1 cellular context compared by ENCODE assay signal in genomic region chr1:151716771-151717631, GRCh38.
A peak's percentile ranks its signal among the peaks of the same experiment; 100 is the strongest.
TF ChIP-seq lines count a peak whose summit lies in the region.

TSS of gene CELF3 (minus strand) at chr1:151716803. CDS start at chr1:151716020, 783 bp downstream.

TF ChIP-seq in K562, 482 proteins besides CTCF, POLR2A, EP300 and RAD21 (continued from another document and continues in another):
- no peak for TF ChIP-seq MLLT1 (IDR thresholded peaks at IDR 0.05)
- no peak for TF ChIP-seq GABPB2 (CRISPR knock-in tag; conservative IDR thresholded peaks at IDR 0.05)
- TF ChIP-seq KLF10 (CRISPR knock-in tag; IDR thresholded peaks at IDR 0.05) = no peak
- TF ChIP-seq THAP12 (CRISPR knock-in tag; IDR thresholded peaks at IDR 0.05) = no peak
- 0 out of 2 replicates have a peak, but pooled peaks have one; percentile 43 for TF ChIP-seq LCOR (CRISPR knock-in tag; IDR thresholded peaks at IDR 0.05)
- TF ChIP-seq RBFOX2 (IDR thresholded peaks at IDR 0.05; ENCODE audit: low read depth, low read length) = no peak
- TF ChIP-seq CTBP1 (IDR thresholded peaks at IDR 0.05; ENCODE audit: borderline replicate concordance) = peak; percentile 74; the same call in 1 of the 2 replicates
- TF ChIP-seq HMG20A (CRISPR knock-in tag; conservative IDR thresholded peaks at IDR 0.05) = no peak
- no peak for TF ChIP-seq ZNF232 (CRISPR knock-in tag; IDR thresholded peaks at IDR 0.05)
- TF ChIP-seq CREBBP (IDR thresholded peaks at IDR 0.05; ENCODE audit: low read depth, low read length) = no peak
- TF ChIP-seq NFE2L1 (tag; IDR thresholded peaks at IDR 0.05; ENCODE audit: borderline replicate concordance, low read depth) = no peak
- no peak for TF ChIP-seq PML (IDR thresholded peaks at IDR 0.05; ENCODE audit: low read length)
- peak; percentile 86 for TF ChIP-seq TFAP4 (CRISPR knock-in tag; IDR thresholded peaks at IDR 0.05; ENCODE audit: borderline replicate concordance)
- no peak for TF ChIP-seq ZNF780A (CRISPR knock-in tag; IDR thresholded peaks at IDR 0.05)
- no peak; the same call in 1 of the 2 replicates for TF ChIP-seq GATA2 (CRISPR knock-in tag; IDR thresholded peaks at IDR 0.05)
- no peak; the same call in 1 of the 2 replicates for TF ChIP-seq ZNF263 (CRISPR knock-in tag; IDR thresholded peaks at IDR 0.05; ENCODE audit: borderline replicate concordance)
- 0 out of 2 replicates have a peak, but pooled peaks have one; percentile 5 for TF ChIP-seq THRB (CRISPR knock-in tag; conservative IDR thresholded peaks at IDR 0.05)
- no peak for TF ChIP-seq ZNF395 (CRISPR knock-in tag; IDR thresholded peaks at IDR 0.05)
- TF ChIP-seq NR3C1 (CRISPR knock-in tag; IDR thresholded peaks at IDR 0.05) = no peak
- no peak for TF ChIP-seq ZNF253 (CRISPR knock-in tag; conservative IDR thresholded peaks at IDR 0.05)
- TF ChIP-seq GATAD2B (IDR thresholded peaks at IDR 0.05; ENCODE audit: borderline replicate concordance) = no peak
- TF ChIP-seq ASH1L (IDR thresholded peaks at IDR 0.05; ENCODE audit: borderline replicate concordance, low read depth, partially characterized antibody) = no peak
- TF ChIP-seq RBBP5 (IDR thresholded peaks at IDR 0.05; ENCODE audit: borderline replicate concordance, insufficient read depth, low read length, poor library complexity, severe bottlenecking) = no peak
- TF ChIP-seq RERE (CRISPR knock-in tag; IDR thresholded peaks at IDR 0.05; ENCODE audit: borderline replicate concordance) = no peak
- no peak for TF ChIP-seq ZHX1 (conservative IDR thresholded peaks at IDR 0.05; ENCODE audit: low read length)
- peak; percentile 63 for TF ChIP-seq TEAD4 (IDR thresholded peaks at IDR 0.05; ENCODE audit: low read length)
- no peak for TF ChIP-seq TEAD4 (CRISPR knock-in tag; IDR thresholded peaks at IDR 0.05; ENCODE audit: borderline replicate concordance)
- no peak for TF ChIP-seq ZNF717 (CRISPR knock-in tag; IDR thresholded peaks at IDR 0.05)
- TF ChIP-seq SMAD2 (IDR thresholded peaks at IDR 0.05; ENCODE audit: low read depth, low read length) = no peak
- no peak for TF ChIP-seq ZSCAN29 (IDR thresholded peaks at IDR 0.05)
- TF ChIP-seq ZNF280B (CRISPR knock-in tag; IDR thresholded peaks at IDR 0.05) = no peak
- TF ChIP-seq DIDO1 (tag; IDR thresholded peaks at IDR 0.05; ENCODE audit: low read depth) = 0 out of 2 replicates have a peak, but pooled peaks have one; percentile 32
- TF ChIP-seq ATF2 (CRISPR knock-in tag; IDR thresholded peaks at IDR 0.05) = no peak
- no peak for TF ChIP-seq HDGF (IDR thresholded peaks at IDR 0.05)
- no peak; the same call in 1 of the 2 replicates for TF ChIP-seq CREM (IDR thresholded peaks at IDR 0.05; ENCODE audit: low read depth)
- TF ChIP-seq ZNF583 (CRISPR knock-in tag; IDR thresholded peaks at IDR 0.05) = no peak
- TF ChIP-seq ZNF77 (CRISPR knock-in tag; IDR thresholded peaks at IDR 0.05) = no peak
- TF ChIP-seq E2F8 (IDR thresholded peaks at IDR 0.05; ENCODE audit: low read depth, partially characterized antibody) = peak; percentile 52
- no peak for TF ChIP-seq POLR2AphosphoS2 (IDR thresholded peaks at IDR 0.05; ENCODE audit: low read length)
